In genomic region chr13:50226515-50227147, GRCh38 we compare ENCODE assay signal across 15 cellular contexts.
DNase-seq lines count a peak whose midpoint lies in the region; ATAC-seq, FAIRE-seq and TF ChIP-seq lines count a peak whose summit lies in the region.
"Had no signal": no experiment of that assay in that cellular context is flagged by ENCODE, and none has a peak within 500 bp of the region (broad histone marks: within the 10 kb centered on the region; RNA-seq: fewer than 3 reads in every experiment).

No MANE protein-coding gene starts in this region.

- H3K4me1 Mint-ChIP-seq in CD8-positive, alpha-beta memory T cell, result peaks cover 40 to 75% (median 65%) of the 10 kb centered on the region in 3 donors

- H3K4me3 Mint-ChIP-seq in CD8-positive, alpha-beta memory T cell, result no peak overlapping the region
- H3K4me3 Mint-ChIP-seq: brain; CD4-positive, CD25-positive, alpha-beta regulatory T cell had no signal

- ATAC-seq in GM18498 (IDR thresholded peaks at IDR 0.05; ENCODE audit: unreplicated experiment) (peak; percentile 61), GM19035 (IDR thresholded peaks at IDR 0.05; ENCODE audit: unreplicated experiment) (peak; percentile 47), HG02884 (IDR thresholded peaks at IDR 0.05; ENCODE audit: unreplicated experiment) (peak; percentile 63), HG03457 (IDR thresholded peaks at IDR 0.05; ENCODE audit: unreplicated experiment) (no peak)
- ATAC-seq: right cardiac atrium had no signal

- no peak overlapping the region for H3K27ac Mint-ChIP-seq in CD8-positive, alpha-beta memory T cell

- H3K4me1 ChIP-seq in OCI-LY3 (ENCODE audit: low read length), result peaks cover 98% of the 10 kb centered on the region
- peaks cover 11% of the 10 kb centered on the region for H3K4me1 ChIP-seq in CD8-positive, alpha-beta memory T cell (ENCODE audit: insufficient read depth, low read length)

- FAIRE-seq in D721Med (lab: Jason Lieb, UNC), result no peak

- TF ChIP-seq CTCF in OCI-LY3 (IDR thresholded peaks at IDR 0.05; ENCODE audit: low read depth, low read length) (no peak), D721Med (IDR thresholded peaks at IDR 0.05; ENCODE audit: insufficient read depth, missing control alignments) (no peak)

- H3K27me3 Mint-ChIP-seq in CD8-positive, alpha-beta memory T cell, result no peaks in the 10 kb centered on the region
- H3K27me3 Mint-ChIP-seq: CD4-positive, CD25-positive, alpha-beta regulatory T cell had no signal

- no peak overlapping the region for H2AFZ ChIP-seq in OCI-LY3 (ENCODE audit: low read depth, low read length)

- H3K9me3 ChIP-seq in OCI-LY3 (ENCODE audit: insufficient read depth, low read length), result peaks cover 7% of the 10 kb centered on the region; the same call in 1 of the 2 replicates
- H3K9me3 ChIP-seq in CD8-positive, alpha-beta memory T cell (ENCODE audit: low read length), result no peaks in the 10 kb centered on the region
- H3K9me3 ChIP-seq: HAP-1, Peyer's patch, upper lobe of left lung had no signal

- peak overlapping the region; percentile 65 for H3K4me2 ChIP-seq in OCI-LY3 (ENCODE audit: low read length)

- H3K79me2 ChIP-seq in OCI-LY3 (ENCODE audit: low read length), result no peaks in the 10 kb centered on the region

- H3K4me3 ChIP-seq in OCI-LY3 (ENCODE audit: low read length), result peak overlapping the region; percentile 23
- H3K4me3 ChIP-seq in CD8-positive, alpha-beta memory T cell (ENCODE audit: low read length), result no peak overlapping the region
- H3K4me3 ChIP-seq: HAP-1, Peyer's patch, upper lobe of left lung had no signal

- H3K27me3 ChIP-seq in OCI-LY3 (ENCODE audit: low read depth, low read length), result 0 out of 2 replicates have a peak, but pooled peaks cover 3% of the 10 kb centered on the region
- H3K27me3 ChIP-seq in CD8-positive, alpha-beta memory T cell (ENCODE audit: insufficient read depth, low read length, poor library complexity, severe bottlenecking), result no peaks in the 10 kb centered on the region
- H3K27me3 ChIP-seq: Peyer's patch, upper lobe of left lung had no signal

- peak overlapping the region; percentile 47; the same call in 1 of the 2 replicates for H3K9ac ChIP-seq in OCI-LY3 (ENCODE audit: low read length)

- H3K27ac ChIP-seq in OCI-LY3 (ENCODE audit: low read length), result peak overlapping the region; percentile 84
- no peak overlapping the region for H3K27ac ChIP-seq in CD8-positive, alpha-beta memory T cell (ENCODE audit: low read depth, low read length)
- H3K27ac ChIP-seq: Peyer's patch, upper lobe of left lung had no signal

- H3K9me3 Mint-ChIP-seq in CD8-positive, alpha-beta memory T cell, result no peaks in the 10 kb centered on the region
- H3K9me3 Mint-ChIP-seq: CD4-positive, CD25-positive, alpha-beta regulatory T cell had no signal

- H3K36me3 Mint-ChIP-seq in CD8-positive, alpha-beta memory T cell, result no peaks in the 10 kb centered on the region
- H3K36me3 Mint-ChIP-seq: brain; CD4-positive, CD25-positive, alpha-beta regulatory T cell had no signal

- H3K36me3 ChIP-seq in OCI-LY3 (replicated peaks; ENCODE audit: low read depth, low read length), result peaks cover 8% of the 10 kb centered on the region
- H3K36me3 ChIP-seq in CD8-positive, alpha-beta memory T cell (ENCODE audit: insufficient read depth, low read length), result no peaks in the 10 kb centered on the region
- H3K36me3 ChIP-seq: HAP-1, Peyer's patch, upper lobe of left lung had no signal

- no peak for DNase-seq in CD8-positive, alpha-beta memory T cell
- no peak for DNase-seq in D721Med (ENCODE audit: insufficient read length, low spot score)
- DNase-seq in dermis blood vessel endothelial cell, result no peak
- DNase-seq: Peyer's patch, right cardiac atrium, T-helper 9 cell, upper lobe of left lung had no signal

- CTCF ChIA-PET in CD8-positive, alpha-beta memory T cell (lab: Charles Lee), result no interaction called here

- no peaks in the 10 kb centered on the region for H4K20me1 ChIP-seq in OCI-LY3 (ENCODE audit: insufficient read depth, low read length)

- POLR2A ChIA-PET in CD8-positive, alpha-beta memory T cell (lab: Charles Lee), result no interaction called here
